In the genomic region with DNA sequence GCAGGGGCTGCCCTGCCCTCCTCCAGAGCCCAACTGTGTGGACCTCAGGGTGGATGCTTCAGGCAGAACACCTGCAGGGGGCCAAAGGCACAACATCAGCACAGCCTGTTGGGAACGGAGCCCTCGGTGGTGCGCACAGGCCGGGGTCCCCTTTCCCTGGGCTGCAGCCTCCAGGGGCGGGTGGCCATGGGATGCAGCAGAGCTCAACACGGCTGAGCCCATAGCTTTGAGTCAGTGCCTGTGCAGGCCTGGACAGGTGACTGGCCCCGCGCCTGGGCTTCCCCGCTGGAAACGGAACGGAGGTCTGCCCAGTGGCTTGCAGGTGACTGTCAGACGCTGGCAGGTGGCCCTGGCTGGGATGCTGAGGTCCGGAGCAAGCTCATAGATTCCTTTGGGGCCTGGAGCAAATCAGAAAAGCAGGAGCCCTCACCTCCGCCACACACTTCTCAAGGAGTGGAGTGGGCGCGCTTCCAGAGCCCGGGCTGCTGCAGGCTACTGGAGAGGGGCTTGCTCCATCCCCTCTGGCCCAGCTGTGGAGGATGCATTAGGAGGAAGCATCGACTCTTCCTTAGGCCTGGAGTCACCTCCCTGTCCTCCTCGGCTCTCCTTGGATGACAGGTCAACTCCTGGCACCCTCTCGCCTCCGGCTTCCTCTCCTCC, we compare ENCODE assay signal across 12 cellular contexts.
"Had no signal": no experiment of that assay in that cellular context is flagged by ENCODE, and none has a peak within 500 bp of the region (broad histone marks: within the 10 kb centered on the region; RNA-seq: fewer than 3 reads in every experiment).

No MANE protein-coding gene starts in this region.

- H3K27ac ChIP-seq: left lung, stomach, uterus had no signal

- H3K4me3 ChIP-seq: left lung, stomach, thyroid gland, uterus had no signal

- H3K9me3 ChIP-seq: left lung, stomach, thyroid gland, uterus had no signal

- ATAC-seq: effector memory CD8-positive, alpha-beta T cell; left lung had no signal

- H3K36me3 ChIP-seq: left lung, stomach, thyroid gland, uterus had no signal

- DNase-seq: activated CD4-positive, alpha-beta T cell treated with anti-CD3 and anti-CD28 coated beads, Interleukin-2, amount 10 ng/mL, durations not matched to agents 24 days and 14 days; activated naive CD4-positive, alpha-beta T cell treated with Interleukin-2 at 50 U/mL for 16 hours; central memory CD4-positive, alpha-beta T cell; effector memory CD8-positive, alpha-beta T cell; erythroblast; mesendoderm; stimulated activated CD4-positive, alpha-beta T cell treated with anti-CD3 and anti-CD28 coated beads, Interleukin-15, amount 100 ng/mL, for 24 hours; stimulated activated CD4-positive, alpha-beta T cell treated with anti-CD3 and anti-CD28 coated beads, Interleukin-4, amount 100 ng/mL, for 4 hours; stomach; uterus had no signal

- H3K27me3 ChIP-seq: thyroid gland, uterus had no signal
